24 cellular contexts compared by ENCODE assay signal in genomic region chr2:54534191-54534590, GRCh38.
DNase-seq lines count a peak whose midpoint lies in the region; ATAC-seq, FAIRE-seq and TF ChIP-seq lines count a peak whose summit lies in the region.
"Had no signal": no experiment of that assay in that cellular context is flagged by ENCODE, and none has a peak within 500 bp of the region (broad histone marks: within the 10 kb centered on the region; RNA-seq: fewer than 3 reads in every experiment).

No MANE protein-coding gene starts in this region.

- H3K79me1 ChIP-seq in mesenchymal stem cell (replicated peaks; ENCODE audit: low read length, poor library complexity, severe bottlenecking), result peaks cover 20% of the 10 kb centered on the region

- no peak overlapping the region for H2BK15ac ChIP-seq in mesenchymal stem cell (ENCODE audit: low read depth, poor library complexity, severe bottlenecking)

- no peak overlapping the region for H3K4ac ChIP-seq in mesenchymal stem cell (ENCODE audit: low read depth in 1 of 2, low read length in 2 of 2)

- BruUV-seq in mammary epithelial cell (replicated peaks; lab: Mats Ljungman, UMichigan), result no TSS peak

- TF ChIP-seq CTCF in left ventricle myocardium inferior (IDR thresholded peaks at IDR 0.05; ENCODE audit: borderline replicate concordance) (no peak), mammary epithelial cell (conservative IDR thresholded peaks at IDR 0.05 in 1 of 2, IDR thresholded peaks at IDR 0.05 in 1 of 2; ENCODE audit: extremely low read depth in 1 of 2, insufficient read depth in 1 of 2, low read depth in 1 of 2, low read length in 2 of 2) (no peak), upper lobe of right lung (IDR thresholded peaks at IDR 0.05) (no peak), gastroesophageal sphincter (IDR thresholded peaks at IDR 0.05) (no peak)

- intact Hi-C loops in left ventricle myocardium inferior (cut with micrococcal nuclease), result no loop called here
- intact Hi-C loops in Right ventricle myocardium superior (cut with DNase I), result no loop called here
- intact Hi-C loops in mammary epithelial cell (cut with micrococcal nuclease), result no loop called here
- intact Hi-C loops in upper lobe of right lung (cut with DNase I), result no loop called here

- H3K79me2 ChIP-seq in mammary epithelial cell (ENCODE audit: insufficient read depth, low read length), result peaks cover 5% of the 10 kb centered on the region

- TF ChIP-seq EP300 in gastroesophageal sphincter (IDR thresholded peaks at IDR 0.05), result no peak

- ATAC-seq in Right ventricle myocardium superior (ENCODE audit: poor library complexity), result no peak
- no peak for ATAC-seq in upper lobe of right lung
- no peak for ATAC-seq in gastroesophageal sphincter
- ATAC-seq: activated CD8-positive, alpha-beta T cell treated with anti-CD3 and anti-CD28 coated beads for 36 hours had no signal

- DNase-seq in left ventricle myocardium inferior (no peak), Right ventricle myocardium superior (no peak), mammary epithelial cell (no peak), mesenchymal stem cell (no peak), upper lobe of right lung (no peak), GM12891 (ENCODE audit: insufficient read length, low spot score) (no peak)
- DNase-seq in central memory CD4-positive, alpha-beta T cell, result no peak
- DNase-seq: activated CD8-positive, alpha-beta T cell treated with anti-CD3 and anti-CD28 coated beads for 36 hours; activated effector memory CD4-positive, alpha-beta T cell treated with Interleukin-2 at 50 U/mL for 16 hours; activated naive CD8-positive, alpha-beta T cell treated with anti-CD3 and anti-CD28 coated beads for 36 hours; activated T-cell treated with anti-CD3 and anti-CD28 coated beads for 4 hours; AML-193; cerebellar nuclear complex; DMS53; head of caudate nucleus; mesendoderm; NCI-H1092 treated with DMSO at 0.1 percent for 48 hours; NCI-H1930; NCI-H774; stimulated activated naive CD4-positive, alpha-beta T cell treated with Interleukin-2 at 50 U/mL for 16 hours; T-helper 1 cell had no signal

- H3K4me3 ChIP-seq in left ventricle myocardium inferior, result no peak overlapping the region
- no peak overlapping the region for H3K4me3 ChIP-seq in mammary epithelial cell (replicated peaks in 1 of 3; ENCODE audit: insufficient read depth in 1 of 3, low read depth in 2 of 3, low read length in 3 of 3)
- no peak overlapping the region for H3K4me3 ChIP-seq in mesenchymal stem cell (ENCODE audit: insufficient read depth in 1 of 2, low read depth in 1 of 2, low read length in 2 of 2)
- no peak overlapping the region for H3K4me3 ChIP-seq in upper lobe of right lung
- no peak overlapping the region for H3K4me3 ChIP-seq in gastroesophageal sphincter
- H3K4me3 ChIP-seq: thoracic aorta had no signal

- TF ChIP-seq POLR2A in gastroesophageal sphincter (IDR thresholded peaks at IDR 0.05), result no peak
- no peak for TF ChIP-seq POLR2A in GM12891 (IDR thresholded peaks at IDR 0.05; ENCODE audit: low read depth, low read length)

- dilution Hi-C loops in mammary epithelial cell (cut with HindIII; ENCODE audit: low sequenced_read_pairs), result no loop called here

- WGBS in mammary epithelial cell (ENCODE audit: low coverage, missing lambda C conversion rate), result 100% methylated on average over 2 of the region's 2 CpGs
- 100% methylated on average over 1 of the region's 2 CpGs for WGBS in mesenchymal stem cell
- 88 to 100% methylated on average over 1 to 2 of the region's 2 CpGs for WGBS in gastroesophageal sphincter (ENCODE audit: low coverage in 1 of 2), 2 donors

- no peak overlapping the region for H2AK5ac ChIP-seq in mesenchymal stem cell (ENCODE audit: low read length, severe bottlenecking)

- CTCF ChIA-PET in mammary epithelial cell (lab: Charles Lee; ENCODE audit: low non-redundant PET), result no interaction called here

- no peak overlapping the region for H2BK120ac ChIP-seq in mesenchymal stem cell (ENCODE audit: low read depth, low read length)

- FAIRE-seq in GM12891 (lab: Jason Lieb, UNC), result no peak
- FAIRE-seq: TTC549 had no signal

- no peak overlapping the region for H4K8ac ChIP-seq in mesenchymal stem cell (ENCODE audit: low read length)

- no peak overlapping the region for H3K14ac ChIP-seq in mesenchymal stem cell (ENCODE audit: low read length in 2 of 2)

- H2BK12ac ChIP-seq in mesenchymal stem cell (ENCODE audit: low read length in 2 of 2), result no peak overlapping the region

- H3K27ac ChIP-seq in left ventricle myocardium inferior (replicated peaks), result peak overlapping the region; percentile 27
- peak overlapping the region; percentile 100 for H3K27ac ChIP-seq in mammary epithelial cell (ENCODE audit: insufficient read depth, low read depth, low read length)
- H3K27ac ChIP-seq in mesenchymal stem cell (ENCODE audit: low read length, poor library complexity, severe bottlenecking), result peak overlapping the region; percentile 72
- H3K27ac ChIP-seq in upper lobe of right lung, result peak overlapping the region; percentile 31
- peak overlapping the region in 1 of 4 donors; percentile 53 for H3K27ac ChIP-seq in gastroesophageal sphincter
- H3K27ac ChIP-seq: thoracic aorta had no signal

- H3K18ac ChIP-seq in mesenchymal stem cell (ENCODE audit: low read depth in 1 of 2, low read length in 2 of 2), result no peak overlapping the region

- no peak overlapping the region for H4K91ac ChIP-seq in mesenchymal stem cell (ENCODE audit: low read length)

- no peak overlapping the region for H3K23ac ChIP-seq in mesenchymal stem cell (ENCODE audit: low read length in 2 of 2)

- in situ Hi-C loops in mammary epithelial cell (cut with MboI; ENCODE audit: low sequenced_read_pairs in 2 of 2), result loop anchor here in 1 of 2 donors (5.0 kb wide), 1 partner anchor 38 kb away; no protein-coding TSS in a partner anchor

- no peaks in the 10 kb centered on the region for H4K20me1 ChIP-seq in mammary epithelial cell (ENCODE audit: insufficient read depth, low read length)

- H3K4me1 ChIP-seq in left ventricle myocardium inferior (peaks cover 95% of the 10 kb centered on the region), mammary epithelial cell (ENCODE audit: insufficient read depth, low read length) (peaks cover 35% of the 10 kb centered on the region), mesenchymal stem cell (ENCODE audit: control insufficient read depth, insufficient read depth, low read depth, low read length) (peaks cover 11% of the 10 kb centered on the region), upper lobe of right lung (peaks cover 31% of the 10 kb centered on the region), gastroesophageal sphincter (peaks cover 0 to 68% (median 3%) of the 10 kb centered on the region in 3 donors)

- H3K9me3 ChIP-seq in left ventricle myocardium inferior (replicated peaks) (no peaks in the 10 kb centered on the region), mammary epithelial cell (replicated peaks; ENCODE audit: insufficient read depth, low read length) (no peaks in the 10 kb centered on the region), mesenchymal stem cell (ENCODE audit: control insufficient read depth, low read length) (no peaks in the 10 kb centered on the region), upper lobe of right lung (no peaks in the 10 kb centered on the region), gastroesophageal sphincter (no peaks in the 10 kb centered on the region)
- H3K9me3 ChIP-seq: thoracic aorta had no signal

- H3K9ac ChIP-seq in mammary epithelial cell (ENCODE audit: insufficient read depth, low read length) (no peak overlapping the region), mesenchymal stem cell (ENCODE audit: low read length) (no peak overlapping the region)

- H3K36me3 ChIP-seq in left ventricle myocardium inferior, result peaks cover 57% of the 10 kb centered on the region
- H3K36me3 ChIP-seq in mammary epithelial cell (ENCODE audit: insufficient read depth, low read length), result no peaks in the 10 kb centered on the region
- H3K36me3 ChIP-seq in mesenchymal stem cell (ENCODE audit: control insufficient read depth in 1 of 2, insufficient read depth in 2 of 2, low read depth in 1 of 2, low read length in 2 of 2), result peaks cover 11 to 70% of the 10 kb centered on the region in 2 experiments
- H3K36me3 ChIP-seq in upper lobe of right lung, result peaks cover 18% of the 10 kb centered on the region
- peaks cover 0 to 41% of the 10 kb centered on the region in 2 donors for H3K36me3 ChIP-seq in gastroesophageal sphincter

- no peak overlapping the region for H3K4me2 ChIP-seq in mammary epithelial cell (ENCODE audit: insufficient read depth, low read depth, low read length)
- H3K4me2 ChIP-seq in mesenchymal stem cell (ENCODE audit: low read length, poor library complexity, severe bottlenecking), result no peak overlapping the region

- H2BK5ac ChIP-seq in mesenchymal stem cell (ENCODE audit: low read depth, low read length, poor library complexity, severe bottlenecking), result no peak overlapping the region

- H3K27me3 ChIP-seq in left ventricle myocardium inferior (ENCODE audit: low read depth), result no peaks in the 10 kb centered on the region
- H3K27me3 ChIP-seq in mammary epithelial cell (ENCODE audit: insufficient read depth, low read length), result no peaks in the 10 kb centered on the region
- H3K27me3 ChIP-seq in mesenchymal stem cell (ENCODE audit: control insufficient read depth in 1 of 2, insufficient read depth in 1 of 2, low read length in 2 of 2), result no peaks in the 10 kb centered on the region
- no peaks in the 10 kb centered on the region for H3K27me3 ChIP-seq in upper lobe of right lung
- no peaks in the 10 kb centered on the region for H3K27me3 ChIP-seq in gastroesophageal sphincter

- H2AFZ ChIP-seq in mammary epithelial cell (ENCODE audit: low read depth, low read length) (no peak overlapping the region), mesenchymal stem cell (ENCODE audit: low read depth, low read length) (no peak overlapping the region)

TF ChIP-seq in GM12891, 5 proteins besides CTCF, POLR2A, EP300 and RAD21:
- TF ChIP-seq SPI1 (IDR thresholded peaks at IDR 0.05; ENCODE audit: low read depth, low read length) (no peak), POLR2AphosphoS5 (IDR thresholded peaks at IDR 0.05; ENCODE audit: low read depth, low read length) (no peak), POU2F2 (IDR thresholded peaks at IDR 0.05; ENCODE audit: low read depth, low read length) (no peak), PAX5 (IDR thresholded peaks at IDR 0.05; ENCODE audit: insufficient read depth, low read length, severe bottlenecking) (no peak), TAF1 (IDR thresholded peaks at IDR 0.05; ENCODE audit: low read depth, low read length) (no peak)
TF ChIP-seq in GM12891: peak in this region for 0.
